In the genomic region with DNA sequence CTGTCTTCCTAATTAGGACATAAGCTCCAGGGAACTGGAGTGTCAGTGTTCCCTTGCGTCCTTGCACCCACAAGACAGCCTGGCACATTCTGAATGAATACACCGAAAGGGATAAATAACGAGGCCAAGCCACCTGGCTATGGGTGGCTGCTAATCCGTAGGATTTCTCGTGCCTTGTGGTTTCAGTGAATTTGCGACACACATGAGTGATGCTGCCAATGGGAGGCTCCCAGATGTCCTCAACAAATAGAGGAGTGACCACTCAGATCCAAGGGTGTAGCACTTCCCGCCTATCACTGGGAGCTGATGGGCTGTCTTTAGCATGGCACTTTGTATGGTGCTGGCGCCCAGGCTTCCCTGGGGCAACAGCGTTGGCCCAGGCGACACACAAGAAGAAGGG, we compare ENCODE assay signal across 19 cellular contexts.
"Had no signal": no experiment of that assay in that cellular context is flagged by ENCODE, and none has a peak within 500 bp of the region (broad histone marks: within the 10 kb centered on the region; RNA-seq: fewer than 3 reads in every experiment).

No MANE protein-coding gene starts in this region.

- H3K4me3 ChIP-seq: adrenal gland, breast epithelium, gastroesophageal sphincter, left ventricle myocardium inferior, thyroid gland had no signal

- H3K9me3 ChIP-seq: adrenal gland, gastroesophageal sphincter, thyroid gland had no signal

- FAIRE-seq: astrocyte had no signal

- H3K36me3 ChIP-seq: adrenal gland, breast epithelium, gastroesophageal sphincter, left ventricle myocardium inferior, thyroid gland had no signal

- DNase-seq: activated CD4-positive, alpha-beta T cell treated with anti-CD3 and anti-CD28 coated beads, Interleukin-2, amount 50 U/mL, for 4 hours; activated CD8-positive, alpha-beta memory T cell treated with anti-CD3 and anti-CD28 coated beads for 24 hours; activated CD8-positive, alpha-beta memory T cell treated with anti-CD3 and anti-CD28 coated beads, Interleukin-2, amount 50 U/mL, for 4 hours; activated gamma-delta T cell treated with Interleukin-2 at 50 U/mL for 16 hours; adrenal gland; cortex of kidney; hypothalamus; left ventricle myocardium inferior; natural killer cell; retina; stimulated activated CD4-positive, alpha-beta T cell treated with anti-CD3 and anti-CD28 coated beads, Interleukin-4, amount 100 ng/mL, for 24 hours; stimulated activated naive CD8-positive, alpha-beta T cell treated with anti-CD3 and anti-CD28 coated beads, Interleukin-15, Interleukin-2, amounts not matched to agents 100 U/mL and 50 U/mL, for 24 hours; T-cell; thyroid gland had no signal

- ATAC-seq: gastroesophageal sphincter; natural killer cell; stimulated activated naive CD8-positive, alpha-beta T cell treated with anti-CD3 and anti-CD28 coated beads, Interleukin-15, Interleukin-2, amounts not matched to agents 100 U/mL and 50 U/mL, for 24 hours; T-cell had no signal

- H3K27me3 ChIP-seq: adrenal gland, breast epithelium, gastroesophageal sphincter, thyroid gland had no signal

- H3K27ac ChIP-seq: adrenal gland, breast epithelium, epithelial cell of prostate, gastroesophageal sphincter, left ventricle myocardium inferior, thyroid gland, VCaP had no signal

- H3K4me1 ChIP-seq: adrenal gland, breast epithelium, gastroesophageal sphincter, left ventricle myocardium inferior, thyroid gland had no signal
